In the genomic region with DNA sequence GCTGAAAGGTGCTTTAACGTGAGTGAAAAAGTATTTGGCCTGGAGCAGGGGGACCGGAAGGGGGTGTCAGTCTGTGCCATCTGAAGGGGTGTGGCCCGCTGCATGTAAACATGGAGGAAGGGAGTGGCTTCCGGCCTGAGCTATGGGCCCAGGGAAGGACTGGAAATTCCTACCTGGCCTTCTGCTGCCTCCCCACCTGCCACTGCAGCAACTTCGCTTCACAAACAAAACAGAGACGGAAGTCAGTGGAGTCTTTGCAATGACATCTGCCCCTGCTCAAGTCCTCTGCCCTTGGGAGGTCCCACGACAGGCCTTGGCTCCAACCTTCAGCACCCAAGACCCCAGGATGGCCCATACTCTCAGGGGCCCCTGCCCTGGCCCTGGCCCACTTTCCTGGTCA, we compare ENCODE assay signal across 1 cellular context.
TF ChIP-seq lines count a peak whose summit lies in the region.

No MANE protein-coding gene starts in this region.

TF ChIP-seq in WTC11, 78 proteins besides CTCF, POLR2A, EP300 and RAD21 (continued from another document):
- TF ChIP-seq, protein P1, sequence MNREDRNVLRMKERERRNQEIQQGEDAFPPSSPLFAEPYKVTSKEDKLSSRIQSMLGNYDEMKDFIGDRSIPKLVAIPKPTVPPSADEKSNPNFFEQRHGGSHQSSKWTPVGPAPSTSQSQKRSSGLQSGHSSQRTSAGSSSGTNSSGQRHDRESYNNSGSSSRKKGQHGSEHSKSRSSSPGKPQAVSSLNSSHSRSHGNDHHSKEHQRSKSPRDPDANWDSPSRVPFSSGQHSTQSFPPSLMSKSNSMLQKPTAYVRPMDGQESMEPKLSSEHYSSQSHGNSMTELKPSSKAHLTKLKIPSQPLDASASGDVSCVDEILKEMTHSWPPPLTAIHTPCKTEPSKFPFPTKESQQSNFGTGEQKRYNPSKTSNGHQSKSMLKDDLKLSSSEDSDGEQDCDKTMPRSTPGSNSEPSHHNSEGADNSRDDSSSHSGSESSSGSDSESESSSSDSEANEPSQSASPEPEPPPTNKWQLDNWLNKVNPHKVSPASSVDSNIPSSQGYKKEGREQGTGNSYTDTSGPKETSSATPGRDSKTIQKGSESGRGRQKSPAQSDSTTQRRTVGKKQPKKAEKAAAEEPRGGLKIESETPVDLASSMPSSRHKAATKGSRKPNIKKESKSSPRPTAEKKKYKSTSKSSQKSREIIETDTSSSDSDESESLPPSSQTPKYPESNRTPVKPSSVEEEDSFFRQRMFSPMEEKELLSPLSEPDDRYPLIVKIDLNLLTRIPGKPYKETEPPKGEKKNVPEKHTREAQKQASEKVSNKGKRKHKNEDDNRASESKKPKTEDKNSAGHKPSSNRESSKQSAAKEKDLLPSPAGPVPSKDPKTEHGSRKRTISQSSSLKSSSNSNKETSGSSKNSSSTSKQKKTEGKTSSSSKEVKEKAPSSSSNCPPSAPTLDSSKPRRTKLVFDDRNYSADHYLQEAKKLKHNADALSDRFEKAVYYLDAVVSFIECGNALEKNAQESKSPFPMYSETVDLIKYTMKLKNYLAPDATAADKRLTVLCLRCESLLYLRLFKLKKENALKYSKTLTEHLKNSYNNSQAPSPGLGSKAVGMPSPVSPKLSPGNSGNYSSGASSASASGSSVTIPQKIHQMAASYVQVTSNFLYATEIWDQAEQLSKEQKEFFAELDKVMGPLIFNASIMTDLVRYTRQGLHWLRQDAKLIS (CRISPR knock-in tag; IDR thresholded peaks at IDR 0.05; ENCODE audit: borderline replicate concordance) = no peak
- TF ChIP-seq JAZF1 (CRISPR knock-in tag; IDR thresholded peaks at IDR 0.05) = no peak
